8 cellular contexts compared by ENCODE assay signal in genomic region chr17:4433515-4434031, GRCh38.
A peak's percentile ranks its signal among the peaks of the same experiment; 100 is the strongest.
DNase-seq lines count a peak whose midpoint lies in the region; ATAC-seq lines count a peak whose summit lies in the region.

SPNS3 (plus strand) TSS chr17:4433940; CDS start chr17:4433968, 28 bp downstream.

- H3K27me3 Mint-ChIP-seq in effector memory CD8-positive, alpha-beta T cell = peaks cover 0 to 4% of the 10 kb centered on the region in 2 donors
- no peaks in the 10 kb centered on the region for H3K27me3 Mint-ChIP-seq in stimulated activated naive CD8-positive, alpha-beta T cell treated with anti-CD3 and anti-CD28 coated beads, Interleukin-15, amount 100 ng/mL, for 72 hours

- H3K9me3 Mint-ChIP-seq in effector memory CD8-positive, alpha-beta T cell = no peaks in the 10 kb centered on the region
- no peaks in the 10 kb centered on the region for H3K9me3 Mint-ChIP-seq in stimulated activated naive CD8-positive, alpha-beta T cell treated with anti-CD3 and anti-CD28 coated beads, Interleukin-15, amount 100 ng/mL, for 72 hours

- H3K4me1 Mint-ChIP-seq in effector memory CD8-positive, alpha-beta T cell (ENCODE audit: low read depth in 2 of 2) = peaks cover 19 to 28% of the 10 kb centered on the region in 2 donors
- peaks cover 49% of the 10 kb centered on the region for H3K4me1 Mint-ChIP-seq in stimulated activated naive CD8-positive, alpha-beta T cell treated with anti-CD3 and anti-CD28 coated beads, Interleukin-15, amount 100 ng/mL, for 72 hours

- ATAC-seq in effector memory CD8-positive, alpha-beta T cell (replicated peaks) = peak; percentile 85
- peak; percentile 94 for ATAC-seq in stimulated activated naive CD8-positive, alpha-beta T cell treated with anti-CD3 and anti-CD28 coated beads, Interleukin-15, amount 100 ng/mL, for 72 hours
- ATAC-seq in HG03135 (IDR thresholded peaks at IDR 0.05; ENCODE audit: unreplicated experiment) (no peak), GM18520 (IDR thresholded peaks at IDR 0.05; ENCODE audit: unreplicated experiment) (no peak)

- peak within 1 kb of the TSS in 1 of 2 donors; percentile 81 for H3K27ac Mint-ChIP-seq in effector memory CD8-positive, alpha-beta T cell
- peak within 1 kb of the TSS; percentile 97 to 98 for H3K27ac Mint-ChIP-seq in stimulated activated naive CD8-positive, alpha-beta T cell treated with anti-CD3 and anti-CD28 coated beads, Interleukin-15, amount 100 ng/mL, for 72 hours

- peak; percentile 8 for DNase-seq in activated CD4-positive, alpha-beta T cell treated with anti-CD3 and anti-CD28 coated beads for 1 hour
- no peak for DNase-seq in activated CD4-positive, alpha-beta T cell treated with anti-CD3 and anti-CD28 coated beads, Interleukin-2, amount 50 U/mL, for 4 hours
- peak; percentile 38 for DNase-seq in activated CD4-positive, CD25-positive, alpha-beta regulatory T cell treated with anti-CD3 and anti-CD28 coated beads, Interleukin-2, amount 50 U/mL, for 72 hours
- DNase-seq in effector memory CD8-positive, alpha-beta T cell = peak; percentile 23 to 33 (median 26)
- peak; percentile 57 to 73 for DNase-seq in stimulated activated naive CD8-positive, alpha-beta T cell treated with anti-CD3 and anti-CD28 coated beads, Interleukin-15, amount 100 ng/mL, for 72 hours
- DNase-seq in kidney tubule cell (ENCODE audit: low spot score) = no peak

- peaks cover 6% of the 10 kb centered on the region for H3K36me3 Mint-ChIP-seq in effector memory CD8-positive, alpha-beta T cell (ENCODE audit: insufficient read depth)

- H3K4me3 Mint-ChIP-seq in effector memory CD8-positive, alpha-beta T cell = peak within 1 kb of the TSS; percentile 66 to 78
- peak within 1 kb of the TSS; percentile 84 to 90 for H3K4me3 Mint-ChIP-seq in stimulated activated naive CD8-positive, alpha-beta T cell treated with anti-CD3 and anti-CD28 coated beads, Interleukin-15, amount 100 ng/mL, for 72 hours

Comparison
In these comparisons a context has a peak if more than half of its experiments do, and no peak if none do; other contexts are left out.
1. DNase-seq: peak in activated CD4-positive, alpha-beta T cell treated with anti-CD3 and anti-CD28 coated beads for 1 hour (single experiment), activated CD4-positive, CD25-positive, alpha-beta regulatory T cell treated with anti-CD3 and anti-CD28 coated beads, Interleukin-2, amount 50 U/mL, for 72 hours (single experiment), effector memory CD8-positive, alpha-beta T cell (3 of 3) and stimulated activated naive CD8-positive, alpha-beta T cell treated with anti-CD3 and anti-CD28 coated beads, Interleukin-15, amount 100 ng/mL, for 72 hours (2 of 2); none in activated CD4-positive, alpha-beta T cell treated with anti-CD3 and anti-CD28 coated beads, Interleukin-2, amount 50 U/mL, for 4 hours (0 of 2) and kidney tubule cell (single experiment).
2. ATAC-seq: peak in effector memory CD8-positive, alpha-beta T cell (single experiment) and stimulated activated naive CD8-positive, alpha-beta T cell treated with anti-CD3 and anti-CD28 coated beads, Interleukin-15, amount 100 ng/mL, for 72 hours (single experiment); none in HG03135 (single experiment) and GM18520 (single experiment).